26 cellular contexts compared by ENCODE assay signal in the genomic region with DNA sequence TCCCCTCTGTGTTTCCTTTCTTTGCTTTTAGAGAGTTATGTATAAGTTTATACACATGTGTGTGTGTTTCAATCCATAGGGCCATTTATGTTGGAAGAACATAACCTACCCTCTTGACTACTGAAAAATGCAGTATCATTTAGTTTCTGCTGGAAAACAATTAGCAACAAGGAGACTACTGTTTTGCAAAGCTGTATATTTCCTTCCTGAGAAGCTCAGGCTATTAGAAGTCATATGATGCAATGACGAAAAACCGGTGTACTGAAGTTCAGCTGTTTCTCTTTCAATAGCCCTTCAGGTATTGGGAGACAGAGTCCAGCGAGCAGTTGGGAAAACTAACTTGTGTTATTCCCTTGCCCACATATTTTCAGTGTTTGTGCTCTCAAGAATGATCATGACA.
"Had no signal": no experiment of that assay in that cellular context is flagged by ENCODE, and none has a peak within 500 bp of the region (broad histone marks: within the 10 kb centered on the region; RNA-seq: fewer than 3 reads in every experiment).

No MANE protein-coding gene starts in this region.

- ATAC-seq: mucosa of descending colon; naive thymus-derived CD4-positive, alpha-beta T cell; natural killer cell treated with Interleukin-12 subunit alpha and Interleukin-12 subunit beta and Interleukin-15 and Interleukin-18, amount 100 ng/mL, for 72 hours; pancreas; psoas muscle; right cardiac atrium; sciatic nerve; stimulated activated naive B cell treated with anti-CD40 and anti-IgM and Interleukin-4, amounts not matched to agents 10 μg/mL and 1 μg/mL and 100 μg/mL, for 72 hours; stimulated activated naive CD8-positive, alpha-beta T cell treated with anti-CD3 and anti-CD28 coated beads, Interleukin-15, Interleukin-2, amounts not matched to agents 100 U/mL and 50 U/mL, for 24 hours; upper lobe of right lung had no signal

- H3K36me3 ChIP-seq: left ventricle myocardium inferior, pancreas, stomach, thyroid gland, upper lobe of right lung had no signal

- H3K4me1 ChIP-seq: pancreas, psoas muscle, stomach, testis, thyroid gland, upper lobe of right lung had no signal

- H3K27ac ChIP-seq: left ventricle myocardium inferior, pancreas, psoas muscle, skin epidermis, stomach, testis, thyroid gland, upper lobe of right lung had no signal

- DNase-seq: hypothalamus; immature natural killer cell; kidney; left ventricle myocardium inferior; midbrain; mucosa of descending colon; naive thymus-derived CD4-positive, alpha-beta T cell; nucleus accumbens; pancreas; psoas muscle; right cardiac atrium; stimulated activated CD4-positive, alpha-beta T cell treated with anti-CD3 and anti-CD28 coated beads, Interleukin-12 subunit alpha, Interleukin-12 subunit beta, amount 100 ng/mL, for 4 hours; stimulated activated CD4-positive, alpha-beta T cell treated with anti-CD3 and anti-CD28 coated beads, Interleukin-15, amount 100 ng/mL, for 24 hours; stimulated activated CD4-positive, alpha-beta T cell treated with anti-CD3 and anti-CD28 coated beads, Interleukin-2, amount 100 ng/mL, for 24 hours; stimulated activated CD4-positive, alpha-beta T cell treated with anti-CD3 and anti-CD28 coated beads, Interleukin-4, amount 100 ng/mL, for 1 hour; stimulated activated naive B cell treated with anti-CD40 and anti-IgM and Interleukin-4, amounts not matched to agents 10 μg/mL and 1 μg/mL and 100 μg/mL, for 72 hours; stimulated activated naive CD8-positive, alpha-beta T cell treated with anti-CD3 and anti-CD28 coated beads, Interleukin-15, Interleukin-2, amounts not matched to agents 100 U/mL and 50 U/mL, for 24 hours; stomach; testis; thyroid gland; trophoblast cell; upper lobe of right lung had no signal

- H3K4me3 ChIP-seq: left ventricle myocardium inferior, lung, mucosa of descending colon, pancreas, psoas muscle, skin epidermis, stomach, testis, thyroid gland, upper lobe of right lung had no signal

- H3K9me3 ChIP-seq: left ventricle myocardium inferior, mucosa of descending colon, pancreas, psoas muscle, stomach, testis, thyroid gland, upper lobe of right lung had no signal

- H3K27me3 ChIP-seq: pancreas, stomach, testis, thyroid gland, upper lobe of right lung had no signal
